Comparison of ENCODE assay signal across 22 cellular contexts in the genomic region with DNA sequence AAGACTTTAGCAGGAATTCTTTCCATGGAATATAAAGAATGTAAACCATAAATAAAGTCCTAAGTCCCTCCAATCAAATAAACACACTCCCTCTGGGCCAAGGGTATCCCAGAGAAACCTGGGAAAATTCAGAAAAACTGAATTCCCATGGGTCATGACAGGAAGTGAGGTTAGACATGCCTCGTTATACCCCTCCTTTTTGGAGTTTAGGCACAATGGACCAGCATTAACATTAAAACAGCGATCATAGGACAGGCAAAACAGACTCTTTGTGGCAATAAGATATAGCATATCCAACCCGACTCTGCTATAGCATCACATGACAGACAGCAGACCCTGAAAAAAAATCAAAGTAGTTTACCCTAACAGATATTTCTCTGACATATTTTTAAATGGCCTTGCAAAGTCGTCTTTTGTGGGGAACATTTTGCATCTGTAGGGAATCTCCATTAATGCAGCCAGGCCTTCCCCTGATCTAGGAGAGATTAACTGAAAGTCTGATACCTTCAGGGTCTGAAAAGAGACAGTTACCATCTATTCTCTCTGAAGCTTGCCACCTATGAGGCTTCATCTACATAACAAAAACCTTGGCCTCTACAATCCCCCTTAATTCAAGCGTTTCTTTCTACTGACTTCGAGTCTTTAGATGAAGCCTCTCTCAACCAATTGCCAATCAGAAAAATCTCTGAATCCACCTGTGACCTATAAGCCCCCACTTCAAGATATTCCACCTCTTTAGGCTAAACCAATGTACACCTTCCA.
"Had no signal": no experiment of that assay in that cellular context is flagged by ENCODE, and none has a peak within 500 bp of the region (broad histone marks: within the 10 kb centered on the region; RNA-seq: fewer than 3 reads in every experiment).

No MANE protein-coding gene starts in this region.

- H3K27ac Mint-ChIP-seq: naive B cell; nephron; stimulated activated memory B cell treated with anti-CD40 and anti-IgM and Interleukin-4, amounts not matched to agents 10 μg/mL and 1 μg/mL and 100 μg/mL, for 72 hours; stimulated activated naive CD8-positive, alpha-beta T cell treated with anti-CD3 and anti-CD28 coated beads, Interleukin-15, Interleukin-2, amounts not matched to agents 100 ng/mL and 50 ng/mL, for 24 hours had no signal

- H3K27me3 ChIP-seq: esophagus muscularis mucosa, gastrocnemius medialis, tibial artery, upper lobe of left lung, uterus had no signal

- DNase-seq: cortex of kidney; effector memory CD4-positive, alpha-beta T cell; gastrocnemius medialis; left colon; left ventricle myocardium superior; naive B cell; psoas muscle; retina; spleen; stimulated activated CD4-positive, alpha-beta T cell treated with anti-CD3 and anti-CD28 coated beads, Interleukin-15, amount 100 ng/mL, for 24 hours; stimulated activated CD4-positive, alpha-beta T cell treated with anti-CD3 and anti-CD28 coated beads, Interleukin-1b, Interleukin-23, amount 100 ng/mL, for 48 hours; stimulated activated CD4-positive, alpha-beta T cell treated with anti-CD3 and anti-CD28 coated beads, Interleukin-4, amount 100 ng/mL, for 24 hours; tibial artery; upper lobe of left lung; uterus had no signal

- H3K36me3 Mint-ChIP-seq: naive B cell; stimulated activated memory B cell treated with anti-CD40 and anti-IgM and Interleukin-4, amounts not matched to agents 10 μg/mL and 1 μg/mL and 100 μg/mL, for 72 hours had no signal

- H3K4me3 ChIP-seq: esophagus muscularis mucosa, gastrocnemius medialis, lung, psoas muscle, spleen, tibial artery, upper lobe of left lung, uterus had no signal

- H3K4me3 Mint-ChIP-seq: naive B cell; nephron; stimulated activated memory B cell treated with anti-CD40 and anti-IgM and Interleukin-4, amounts not matched to agents 10 μg/mL and 1 μg/mL and 100 μg/mL, for 72 hours; stimulated activated naive CD8-positive, alpha-beta T cell treated with anti-CD3 and anti-CD28 coated beads, Interleukin-15, Interleukin-2, amounts not matched to agents 100 ng/mL and 50 ng/mL, for 24 hours had no signal

- H3K9me3 ChIP-seq: gastrocnemius medialis, psoas muscle, upper lobe of left lung, uterus had no signal

- H3K27ac ChIP-seq: epithelial cell of prostate, esophagus muscularis mucosa, gastrocnemius medialis, psoas muscle, spleen, tibial artery, upper lobe of left lung, uterus had no signal

- H3K9me3 Mint-ChIP-seq: stimulated activated naive CD8-positive, alpha-beta T cell treated with anti-CD3 and anti-CD28 coated beads, Interleukin-15, Interleukin-2, amounts not matched to agents 100 ng/mL and 50 ng/mL, for 24 hours had no signal

- H3K4me1 ChIP-seq: esophagus muscularis mucosa, gastrocnemius medialis, psoas muscle, spleen, tibial artery, upper lobe of left lung, uterus had no signal

- H3K36me3 ChIP-seq: esophagus muscularis mucosa, gastrocnemius medialis, spleen, tibial artery, upper lobe of left lung, uterus had no signal

- ATAC-seq: gastrocnemius medialis; left colon; left ventricle myocardium superior; psoas muscle; sciatic nerve; stimulated activated memory B cell treated with anti-CD40 and anti-IgM and Interleukin-4, amounts not matched to agents 10 μg/mL and 1 μg/mL and 100 μg/mL, for 72 hours had no signal

- H3K4me1 Mint-ChIP-seq: naive B cell; nephron; stimulated activated memory B cell treated with anti-CD40 and anti-IgM and Interleukin-4, amounts not matched to agents 10 μg/mL and 1 μg/mL and 100 μg/mL, for 72 hours had no signal
